25 cellular contexts compared by ENCODE assay signal in the genomic region with DNA sequence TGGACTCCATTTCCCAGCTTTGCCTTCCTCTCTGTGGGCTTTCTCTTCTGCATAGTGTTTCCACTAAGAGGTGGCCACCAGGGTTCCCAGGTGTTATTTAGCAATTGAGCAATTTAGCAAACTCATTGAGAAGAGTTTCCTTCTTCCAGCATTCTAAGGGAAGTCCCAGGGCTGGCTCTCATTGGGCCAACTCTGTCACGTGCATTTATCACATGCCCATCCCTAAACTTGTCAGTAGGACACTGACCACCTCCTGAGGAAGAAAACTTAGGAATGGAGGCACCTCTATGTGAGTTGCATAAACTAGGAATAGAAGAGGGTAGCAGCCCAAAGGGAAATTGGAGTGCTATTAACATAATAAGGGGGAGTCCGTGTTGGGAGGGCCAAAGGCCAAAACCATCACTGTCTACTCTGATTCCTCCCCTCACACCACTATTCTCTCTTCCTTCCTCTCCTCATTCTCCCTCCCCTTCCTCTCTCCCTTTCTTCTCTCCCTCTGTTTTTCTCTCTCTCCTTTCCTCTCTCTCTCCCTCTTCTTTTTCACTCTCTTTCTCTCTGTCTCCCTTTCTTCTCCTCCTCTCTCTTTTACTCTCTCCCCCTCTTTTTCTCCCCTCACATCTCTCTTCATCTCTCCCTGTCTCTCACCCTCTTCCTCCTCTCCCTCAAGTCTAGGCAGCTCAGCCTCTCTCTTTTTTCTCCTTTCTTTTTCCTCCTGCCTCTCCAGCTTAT.
A peak's percentile ranks its signal among the peaks of the same experiment; 100 is the strongest.
DNase-seq lines count a peak whose midpoint lies in the region; ATAC-seq, FAIRE-seq and TF ChIP-seq lines count a peak whose summit lies in the region.
"Had no signal": no experiment of that assay in that cellular context is flagged by ENCODE, and none has a peak within 500 bp of the region (broad histone marks: within the 10 kb centered on the region; RNA-seq: fewer than 3 reads in every experiment).

No MANE protein-coding gene starts in this region.

- TF ChIP-seq POLR2A in K562 (conservative IDR thresholded peaks at IDR 0.05) (no peak), suprapubic skin (IDR thresholded peaks at IDR 0.05) (no peak)

- H3K27me3 ChIP-seq in DOHH2 (ENCODE audit: control insufficient read depth, low read length) = no peaks in the 10 kb centered on the region
- H3K27me3 ChIP-seq in K562 (ENCODE audit: control insufficient read depth in 2 of 2, insufficient read depth in 2 of 2, low read length in 2 of 2) = no peaks in the 10 kb centered on the region
- no peaks in the 10 kb centered on the region for H3K27me3 ChIP-seq in suprapubic skin
- H3K27me3 ChIP-seq in dorsolateral prefrontal cortex = no peaks in the 10 kb centered on the region
- H3K27me3 ChIP-seq: Peyer's patch had no signal

- H3K9me1 ChIP-seq in K562 (ENCODE audit: control insufficient read depth, insufficient read depth, low read length) = no peaks in the 10 kb centered on the region

- no peaks in the 10 kb centered on the region; the same call in 1 of the 2 replicates for H3F3A ChIP-seq in DOHH2 (ENCODE audit: control insufficient read depth, insufficient read depth)

- BruUV-seq in K562 (replicated peaks; lab: Mats Ljungman, UMichigan) = no TSS peak

- H3K4me2 ChIP-seq in DOHH2 (ENCODE audit: low read length) (peak overlapping the region; percentile 12; the same call in 1 of the 2 replicates), K562 (ENCODE audit: insufficient read depth, low read length) (no peak overlapping the region)

- H3K9me3 Mint-ChIP-seq in stimulated activated naive B cell treated with anti-CD40 and anti-IgM and Interleukin-4, amounts not matched to agents 10 μg/mL and 1 μg/mL and 100 μg/mL, for 72 hours = peaks cover 14 to 21% of the 10 kb centered on the region in 2 donors

- no peaks in the 10 kb centered on the region for H3K79me2 ChIP-seq in DOHH2 (ENCODE audit: control insufficient read depth, low read length)
- H3K79me2 ChIP-seq in K562 (ENCODE audit: control insufficient read depth, insufficient read depth, low read length) = no peaks in the 10 kb centered on the region

- H3K9ac ChIP-seq in K562 (ENCODE audit: insufficient read depth in 1 of 2, low read depth in 2 of 2, low read length in 2 of 2) = no peak overlapping the region

- DNase-seq in NAMALWA (ENCODE audit: low spot score) = peak; percentile 6
- no peak for DNase-seq in K562 (ENCODE audit: extremely low read depth in 1 of 4, low spot score in 3 of 4)
- no peak for DNase-seq in stimulated activated naive B cell treated with anti-CD40 and anti-IgM and Interleukin-4, amounts not matched to agents 10 μg/mL and 1 μg/mL and 100 μg/mL, for 72 hours
- no peak for DNase-seq in hepatic stellate cell (ENCODE audit: low spot score)
- DNase-seq in suprapubic skin (ENCODE audit: low spot score in 2 of 2) = no peak
- DNase-seq in cortex of kidney (lab: John Stamatoyannopoulos, UW) = no peak
- DNase-seq in dorsolateral prefrontal cortex = no peak
- DNase-seq: AML-193; C1 segment of cervical spinal cord; Caco-2; CD8-positive, alpha-beta T cell; DMS79; H7; NCI-H1092; NCI-H1436; NCI-H187 treated with DMSO at 0.1 percent for 48 hours; NCI-H2107; NCI-H446 treated with DMSO at 0.1 percent for 48 hours; NCI-H82; Peyer's patch; SHP77 treated with DMSO at 0.1 percent for 48 hours; T-helper 1 cell had no signal

- intact Hi-C loops in K562 (cut with micrococcal nuclease) (no loop called here), dorsolateral prefrontal cortex (cut with DNase I) (no loop called here)

- H3K27ac ChIP-seq in DOHH2 (ENCODE audit: low read depth, low read length) = no peak overlapping the region
- H3K27ac ChIP-seq in K562 (ENCODE audit: extremely low read depth, low read depth, low read length) = no peak overlapping the region
- H3K27ac ChIP-seq in suprapubic skin = no peak overlapping the region
- no peak overlapping the region for H3K27ac ChIP-seq in dorsolateral prefrontal cortex
- H3K27ac ChIP-seq: Peyer's patch had no signal

- H3K36me3 Mint-ChIP-seq in stimulated activated naive B cell treated with anti-CD40 and anti-IgM and Interleukin-4, amounts not matched to agents 10 μg/mL and 1 μg/mL and 100 μg/mL, for 72 hours = peaks cover 22 to 26% of the 10 kb centered on the region in 2 donors
- H3K36me3 Mint-ChIP-seq: CD8-positive, alpha-beta T cell had no signal

- no peak for TF ChIP-seq EP300 in K562 (IDR thresholded peaks at IDR 0.05; ENCODE audit: low read length)
- TF ChIP-seq EP300 in suprapubic skin (IDR thresholded peaks at IDR 0.05) = no peak

- TF ChIP-seq CTCF in DOHH2 (IDR thresholded peaks at IDR 0.05; ENCODE audit: low read depth, low read length, poor library complexity, severe bottlenecking) = no peak
- no peak for TF ChIP-seq CTCF in K562 (IDR thresholded peaks at IDR 0.05 in 2 of 3, conservative IDR thresholded peaks at IDR 0.05 in 1 of 3; ENCODE audit: insufficient read depth in 2 of 3, low read depth in 1 of 3, low read length in 3 of 3)
- TF ChIP-seq CTCF in suprapubic skin (IDR thresholded peaks at IDR 0.05) = no peak
- no peak for TF ChIP-seq CTCF in dorsolateral prefrontal cortex (IDR thresholded peaks at IDR 0.05 in 54 of 56, conservative IDR thresholded peaks at IDR 0.05 in 2 of 56; ENCODE audit: low read depth in 1 of 56, partially characterized antibody in 56 of 56)

- no peak overlapping the region for H2AFZ ChIP-seq in K562 (ENCODE audit: low read depth, low read length)

- H3K9me2 ChIP-seq in DOHH2 (replicated peaks; ENCODE audit: control insufficient read depth, low read length) = no peaks in the 10 kb centered on the region

- no peak for FAIRE-seq in K562 (lab: Jason Lieb, UNC)
- FAIRE-seq: A204.1, GM19239 had no signal

- TF ChIP-seq RAD21 in K562 (CRISPR knock-in tag; conservative IDR thresholded peaks at IDR 0.05 in 1 of 2, IDR thresholded peaks at IDR 0.05 in 1 of 2) = no peak

- no peaks in the 10 kb centered on the region for H3K27me3 Mint-ChIP-seq in stimulated activated naive B cell treated with anti-CD40 and anti-IgM and Interleukin-4, amounts not matched to agents 10 μg/mL and 1 μg/mL and 100 μg/mL, for 72 hours

- in situ Hi-C loops in K562 (cut with MboI) = no loop called here

- H4K20me1 ChIP-seq in DOHH2 (ENCODE audit: control insufficient read depth, insufficient read depth, low read depth, low read length) (no peaks in the 10 kb centered on the region), K562 (replicated peaks; ENCODE audit: control insufficient read depth, insufficient read depth, low read length) (no peaks in the 10 kb centered on the region)

- H3K9me3 ChIP-seq in DOHH2 (ENCODE audit: control insufficient read depth, insufficient read depth, low read length) (peaks cover 16% of the 10 kb centered on the region; the same call in 1 of the 2 replicates), K562 (replicated peaks; ENCODE audit: control insufficient read depth, insufficient read depth, low read depth, low read length) (no peaks in the 10 kb centered on the region), suprapubic skin (no peaks in the 10 kb centered on the region)
- H3K9me3 ChIP-seq: Caco-2, Peyer's patch had no signal

- H3K4me3 ChIP-seq in DOHH2 (ENCODE audit: low read length) (no peak overlapping the region), K562 (no peak overlapping the region), suprapubic skin (no peak overlapping the region), dorsolateral prefrontal cortex (no peak overlapping the region)
- H3K4me3 ChIP-seq: Peyer's patch had no signal

- peaks cover 12 to 25% of the 10 kb centered on the region in 2 donors for H3K4me1 Mint-ChIP-seq in stimulated activated naive B cell treated with anti-CD40 and anti-IgM and Interleukin-4, amounts not matched to agents 10 μg/mL and 1 μg/mL and 100 μg/mL, for 72 hours

- H3K4me3 Mint-ChIP-seq in stimulated activated naive B cell treated with anti-CD40 and anti-IgM and Interleukin-4, amounts not matched to agents 10 μg/mL and 1 μg/mL and 100 μg/mL, for 72 hours = no peak overlapping the region
- H3K4me3 Mint-ChIP-seq: CD8-positive, alpha-beta T cell had no signal

- H3K36me3 ChIP-seq in DOHH2 (ENCODE audit: control insufficient read depth, low read length) = no peaks in the 10 kb centered on the region
- no peaks in the 10 kb centered on the region for H3K36me3 ChIP-seq in K562 (ENCODE audit: control insufficient read depth, insufficient read depth, low read length)
- no peaks in the 10 kb centered on the region for H3K36me3 ChIP-seq in suprapubic skin
- H3K36me3 ChIP-seq: Peyer's patch had no signal

- CTCF ChIA-PET in K562 (lab: Yijun Ruan, JAX; ENCODE audit: low intra/inter-chr PET ratio) = no interaction called here

- H3K27ac Mint-ChIP-seq in stimulated activated naive B cell treated with anti-CD40 and anti-IgM and Interleukin-4, amounts not matched to agents 10 μg/mL and 1 μg/mL and 100 μg/mL, for 72 hours = peak overlapping the region; percentile 57
- H3K27ac Mint-ChIP-seq: CD8-positive, alpha-beta T cell had no signal

- peaks cover 12% of the 10 kb centered on the region for H3K4me1 ChIP-seq in DOHH2 (ENCODE audit: control insufficient read depth, low read length)
- no peaks in the 10 kb centered on the region for H3K4me1 ChIP-seq in K562 (replicated peaks in 1 of 2; ENCODE audit: control insufficient read depth in 2 of 2, insufficient read depth in 2 of 2, low read length in 2 of 2)
- no peaks in the 10 kb centered on the region for H3K4me1 ChIP-seq in suprapubic skin
- H3K4me1 ChIP-seq: Caco-2, Peyer's patch had no signal

- WGBS in K562 (ENCODE audit: insufficient coverage, low coverage, missing lambda C conversion rate) = 0% methylated on average over 2 of the region's 2 CpGs
- 67% methylated on average over 2 of the region's 2 CpGs for WGBS in suprapubic skin

- POLR2A ChIA-PET in K562 (lab: Yijun Ruan, JAX) = no interaction called here

- no peak for ATAC-seq in K562
- ATAC-seq in stimulated activated naive B cell treated with anti-CD40 and anti-IgM and Interleukin-4, amounts not matched to agents 10 μg/mL and 1 μg/mL and 100 μg/mL, for 72 hours (replicated peaks) = peak in 1 of 2 donors; percentile 38
- ATAC-seq: CD8-positive, alpha-beta T cell had no signal

TF ChIP-seq in K562, 482 proteins besides CTCF, POLR2A, EP300 and RAD21 (continues in another document):
- no peak for TF ChIP-seq ZNF134 (CRISPR knock-in tag; conservative IDR thresholded peaks at IDR 0.05)
- no peak for TF ChIP-seq ZEB2 (IDR thresholded peaks at IDR 0.05)
- TF ChIP-seq DDX20 (tag; IDR thresholded peaks at IDR 0.05; ENCODE audit: low read depth) = no peak
- TF ChIP-seq POLR3G (IDR thresholded peaks at IDR 0.05; ENCODE audit: extremely low read depth, insufficient read length, insufficient replicate concordance) = no peak
- no peak for TF ChIP-seq ZNF3 (CRISPR knock-in tag; IDR thresholded peaks at IDR 0.05)
- 0 out of 2 replicates have a peak, but pooled peaks have one; percentile 9 for TF ChIP-seq RAD51 (IDR thresholded peaks at IDR 0.05; ENCODE audit: borderline replicate concordance, low read depth)
- no peak for TF ChIP-seq GTF2E2 (tag; IDR thresholded peaks at IDR 0.05)
- TF ChIP-seq ZNF76 (CRISPR knock-in tag; IDR thresholded peaks at IDR 0.05; ENCODE audit: borderline replicate concordance) = no peak
- no peak for TF ChIP-seq ZNF41 (CRISPR knock-in tag; conservative IDR thresholded peaks at IDR 0.05)
- no peak for TF ChIP-seq FOXP1 (CRISPR knock-in tag; IDR thresholded peaks at IDR 0.05)
